13 cellular contexts compared by ENCODE assay signal in genomic region chr17:66834919-66835454, GRCh38. TPM values are rescaled to one million over a fixed set of nuclear protein-coding genes. Genes with fewer than 3 reads are reported as not detected.
DNase-seq lines count a peak whose midpoint lies in the region; ATAC-seq and TF ChIP-seq lines count a peak whose summit lies in the region.
"Had no signal": no experiment of that assay in that cellular context is flagged by ENCODE, and none has a peak within 500 bp of the region (broad histone marks: within the 10 kb centered on the region; RNA-seq: fewer than 3 reads in every experiment).

A gene with protein sequence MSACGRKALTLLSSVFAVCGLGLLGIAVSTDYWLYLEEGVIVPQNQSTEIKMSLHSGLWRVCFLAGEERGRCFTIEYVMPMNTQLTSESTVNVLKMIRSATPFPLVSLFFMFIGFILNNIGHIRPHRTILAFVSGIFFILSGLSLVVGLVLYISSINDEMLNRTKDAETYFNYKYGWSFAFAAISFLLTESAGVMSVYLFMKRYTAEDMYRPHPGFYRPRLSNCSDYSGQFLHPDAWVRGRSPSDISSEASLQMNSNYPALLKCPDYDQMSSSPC (plus strand): TSS chr17:66835117. CDS start chr17:66877333, 42,216 bp downstream.

- H3K4me3 Mint-ChIP-seq in activated CD8-positive, alpha-beta T cell treated with anti-CD3 and anti-CD28 coated beads, Interleukin-2, amount 10 ng/mL, durations not matched to agents 7 days and 5 days, result no peak within 1 kb of the TSS
- H3K4me3 Mint-ChIP-seq: CD8-positive, alpha-beta memory T cell had no signal

- H3K79me2 ChIP-seq in SK-N-SH (ENCODE audit: insufficient read depth), result no peaks in the 10 kb centered on the region

- H3K36me3 ChIP-seq in A673 (ENCODE audit: insufficient read depth, low read length, poor library complexity, severe bottlenecking) (no peaks in the 10 kb centered on the region), SK-N-SH (replicated peaks in 1 of 2; ENCODE audit: control insufficient read depth in 1 of 2, insufficient read depth in 2 of 2, low read length in 1 of 2) (no peaks in the 10 kb centered on the region)
- H3K36me3 ChIP-seq: gastrocnemius medialis had no signal

- peaks cover 51% of the 10 kb centered on the region for H3K27me3 Mint-ChIP-seq in activated CD8-positive, alpha-beta T cell treated with anti-CD3 and anti-CD28 coated beads, Interleukin-2, amount 10 ng/mL, durations not matched to agents 7 days and 5 days (ENCODE audit: low read depth)

- no peaks in the 10 kb centered on the region for H3K36me3 Mint-ChIP-seq in activated CD8-positive, alpha-beta T cell treated with anti-CD3 and anti-CD28 coated beads, Interleukin-2, amount 10 ng/mL, durations not matched to agents 7 days and 5 days (ENCODE audit: low read depth)

- ATAC-seq in left colon, result peak; percentile 48
- no peak for ATAC-seq in activated CD8-positive, alpha-beta T cell treated with anti-CD3 and anti-CD28 coated beads, Interleukin-2, amount 10 ng/mL, durations not matched to agents 7 days and 5 days
- no peak for ATAC-seq in HG02763 (IDR thresholded peaks at IDR 0.05; ENCODE audit: unreplicated experiment)
- ATAC-seq: gastrocnemius medialis had no signal

- no TSS peak for BruUV-seq in A673 (replicated peaks; lab: Mats Ljungman, UMichigan)

- TF ChIP-seq CTCF in A673 (conservative IDR thresholded peaks at IDR 0.05; ENCODE audit: low read depth, low read length) (no peak), GM12865 (IDR thresholded peaks at IDR 0.05; ENCODE audit: insufficient read depth, low read depth, low read length, missing control alignments) (no peak), SK-N-SH (IDR thresholded peaks at IDR 0.05) (no peak)

- intact Hi-C loops in A673 (cut with micrococcal nuclease; ENCODE audit: unreplicated experiment) (no loop called here), left colon (cut with DNase I, micrococcal nuclease) (no loop called here)

- POLR2A ChIA-PET in A673 (lab: Charles Lee; ENCODE audit: low non-redundant PET) (no interaction called here), SK-N-SH (lab: Yijun Ruan, JAX) (interaction anchor here (0.9 kb wide), 1 partner anchor 131 kb away, joined by 3 read pairs; no protein-coding TSS in a partner anchor)
- POLR2A ChIA-PET in activated CD8-positive, alpha-beta T cell treated with anti-CD3 and anti-CD28 coated beads, Interleukin-2, amount 10 ng/mL, durations not matched to agents 7 days and 5 days (lab: Charles Lee), result no interaction called here

- H3K4me1 ChIP-seq in A673 (ENCODE audit: insufficient read depth, low read length, poor library complexity, severe bottlenecking) (peaks cover 30% of the 10 kb centered on the region), SK-N-SH (ENCODE audit: control insufficient read depth in 1 of 2, insufficient read depth in 2 of 2, low read depth in 1 of 2, low read length in 1 of 2) (peaks cover 4 to 22% of the 10 kb centered on the region in 2 experiments; a peak in 2 of 4 replicates)
- H3K4me1 ChIP-seq: gastrocnemius medialis had no signal

- DNase-seq in A673 (ENCODE audit: low spot score) (peak; percentile 33), GM12865 (ENCODE audit: low read depth) (peak; percentile 3), SK-N-SH (peak; percentile 100), left colon (no peak), cerebellar cortex (ENCODE audit: low spot score) (no peak), NCI-H2029 (lab: John Stamatoyannopoulos, UW) (no peak)
- DNase-seq in activated CD8-positive, alpha-beta T cell treated with anti-CD3 and anti-CD28 coated beads, Interleukin-2, amount 10 ng/mL, durations not matched to agents 7 days and 5 days, result no peak
- DNase-seq: CD8-positive, alpha-beta memory T cell; gastrocnemius medialis had no signal

- H3K4me2 ChIP-seq in SK-N-SH, result peak within 1 kb of the TSS; percentile 64

- H3K4me3 ChIP-seq in A673 (ENCODE audit: low read depth, low read length, poor library complexity, severe bottlenecking) (peak within 1 kb of the TSS; percentile 47), GM12865 (ENCODE audit: low read depth, low read length) (no peak within 1 kb of the TSS), SK-N-SH (ENCODE audit: low read depth in 2 of 2, low read length in 1 of 2) (peak within 1 kb of the TSS in 1 of 2 experiments; percentile 44; a peak in 2 of 4 replicates)
- H3K4me3 ChIP-seq: coronary artery, gastrocnemius medialis had no signal

- no peak within 1 kb of the TSS for H3K27ac Mint-ChIP-seq in activated CD8-positive, alpha-beta T cell treated with anti-CD3 and anti-CD28 coated beads, Interleukin-2, amount 10 ng/mL, durations not matched to agents 7 days and 5 days
- H3K27ac Mint-ChIP-seq: CD8-positive, alpha-beta memory T cell had no signal

- peaks cover 2% of the 10 kb centered on the region for H3K4me1 Mint-ChIP-seq in activated CD8-positive, alpha-beta T cell treated with anti-CD3 and anti-CD28 coated beads, Interleukin-2, amount 10 ng/mL, durations not matched to agents 7 days and 5 days (ENCODE audit: low read depth)

- H2AFZ ChIP-seq in SK-N-SH (ENCODE audit: low read depth), result no peak within 1 kb of the TSS

- no peaks in the 10 kb centered on the region for H3F3A ChIP-seq in SK-N-SH (replicated peaks; ENCODE audit: insufficient read depth)

- no peak within 1 kb of the TSS for H3K9ac ChIP-seq in SK-N-SH

- H3K9me3 Mint-ChIP-seq in activated CD8-positive, alpha-beta T cell treated with anti-CD3 and anti-CD28 coated beads, Interleukin-2, amount 10 ng/mL, durations not matched to agents 7 days and 5 days (ENCODE audit: insufficient read depth), result no peaks in the 10 kb centered on the region

- H3K9me3 ChIP-seq in A673 (ENCODE audit: low read depth, low read length, poor library complexity, severe bottlenecking), result no peaks in the 10 kb centered on the region
- H3K9me3 ChIP-seq in SK-N-SH, result no peaks in the 10 kb centered on the region
- H3K9me3 ChIP-seq: gastrocnemius medialis had no signal

- no peaks in the 10 kb centered on the region for H3K9me2 ChIP-seq in SK-N-SH

- no peak within 1 kb of the TSS for H3K27ac ChIP-seq in A673 (ENCODE audit: low read depth, low read length, poor library complexity, severe bottlenecking)
- H3K27ac ChIP-seq in SK-N-SH (ENCODE audit: low read depth in 2 of 2, low read length in 1 of 2), result no peak within 1 kb of the TSS
- H3K27ac ChIP-seq: coronary artery, gastrocnemius medialis, VCaP had no signal

- no peak for TF ChIP-seq RAD21 in SK-N-SH (IDR thresholded peaks at IDR 0.05; ENCODE audit: low read length)

- no peak for TF ChIP-seq EP300 in SK-N-SH (IDR thresholded peaks at IDR 0.05; ENCODE audit: borderline replicate concordance in 1 of 2, low read depth in 1 of 2, low read length in 1 of 2)

- no peaks in the 10 kb centered on the region for H4K20me1 ChIP-seq in SK-N-SH (ENCODE audit: insufficient read depth)

- WGBS in SK-N-SH (ENCODE audit: low lambda C conversion rate), result 3% methylated on average over 27 of the region's 57 CpGs

- H3K27me3 ChIP-seq in A673 (replicated peaks; ENCODE audit: insufficient read depth, low read depth, low read length, poor library complexity) (no peaks in the 10 kb centered on the region), SK-N-SH (ENCODE audit: insufficient read depth) (peaks cover 52% of the 10 kb centered on the region)

- CTCF ChIA-PET in A673 (lab: Charles Lee) (no interaction called here), SK-N-SH (lab: Yijun Ruan, JAX) (interaction anchor here (0.6 to 1.3 kb wide), 7 partner anchors 9 to 323 kb away, joined by 3 to 6 read pairs (median 3); no protein-coding TSS in a partner anchor)
- CTCF ChIA-PET in activated CD8-positive, alpha-beta T cell treated with anti-CD3 and anti-CD28 coated beads, Interleukin-2, amount 10 ng/mL, durations not matched to agents 7 days and 5 days (lab: Charles Lee), result no interaction called here

TF ChIP-seq in SK-N-SH, 30 proteins besides CTCF, POLR2A, EP300 and RAD21:
- TF ChIP-seq FOXM1 (IDR thresholded peaks at IDR 0.05; ENCODE audit: low read depth), result no peak

RNA-seq across cellular contexts. Expression of the gene that starts here (rescaled TPM):
- total RNA-seq in A673 (2021) (0.88 and 3.1 TPM in 2 replicates), left colon (not detected)
- 0.10 and 0.23 TPM in 2 replicates for polyA plus RNA-seq in SK-N-SH (2012; rRNA removed)
- 0.05 TPM in 1 of 2 replicates, not detected in the other for polyA plus RNA-seq in SK-N-SH (2012; cell fraction: cytosol; rRNA removed)
- 0.07 and 0.11 TPM in 2 replicates for polyA plus RNA-seq in SK-N-SH (2012; cell fraction: nucleus; rRNA removed)
- not detected for total RNA-seq in activated CD8-positive, alpha-beta T cell treated with anti-CD3 and anti-CD28 coated beads, Interleukin-2, amount 10 ng/mL, durations not matched to agents 7 days and 5 days
- total RNA-seq: CD8-positive, alpha-beta memory T cell; gastrocnemius medialis; mucosa of gallbladder had no signal
- polyA plus RNA-seq: CD8-positive, alpha-beta memory T cell had no signal

Comparison
In these comparisons a context has a peak if more than half of its experiments do, and no peak if none do; other contexts are left out.
1. Peak in DNase-seq and H3K4me2 ChIP-seq in SK-N-SH; RNA of the gene not detected or under 1 TPM.
2. Peak in ATAC-seq in left colon; RNA of the gene not detected or under 1 TPM.
3. DNase-seq: peak in A673 (single experiment) and GM12865 (single experiment); none in left colon (0 of 2), cerebellar cortex (single experiment), activated CD8-positive, alpha-beta T cell treated with anti-CD3 and anti-CD28 coated beads, Interleukin-2, amount 10 ng/mL, durations not matched to agents 7 days and 5 days (single experiment) and NCI-H2029 (single experiment).